8 cellular contexts compared by ENCODE assay signal in the genomic region with DNA sequence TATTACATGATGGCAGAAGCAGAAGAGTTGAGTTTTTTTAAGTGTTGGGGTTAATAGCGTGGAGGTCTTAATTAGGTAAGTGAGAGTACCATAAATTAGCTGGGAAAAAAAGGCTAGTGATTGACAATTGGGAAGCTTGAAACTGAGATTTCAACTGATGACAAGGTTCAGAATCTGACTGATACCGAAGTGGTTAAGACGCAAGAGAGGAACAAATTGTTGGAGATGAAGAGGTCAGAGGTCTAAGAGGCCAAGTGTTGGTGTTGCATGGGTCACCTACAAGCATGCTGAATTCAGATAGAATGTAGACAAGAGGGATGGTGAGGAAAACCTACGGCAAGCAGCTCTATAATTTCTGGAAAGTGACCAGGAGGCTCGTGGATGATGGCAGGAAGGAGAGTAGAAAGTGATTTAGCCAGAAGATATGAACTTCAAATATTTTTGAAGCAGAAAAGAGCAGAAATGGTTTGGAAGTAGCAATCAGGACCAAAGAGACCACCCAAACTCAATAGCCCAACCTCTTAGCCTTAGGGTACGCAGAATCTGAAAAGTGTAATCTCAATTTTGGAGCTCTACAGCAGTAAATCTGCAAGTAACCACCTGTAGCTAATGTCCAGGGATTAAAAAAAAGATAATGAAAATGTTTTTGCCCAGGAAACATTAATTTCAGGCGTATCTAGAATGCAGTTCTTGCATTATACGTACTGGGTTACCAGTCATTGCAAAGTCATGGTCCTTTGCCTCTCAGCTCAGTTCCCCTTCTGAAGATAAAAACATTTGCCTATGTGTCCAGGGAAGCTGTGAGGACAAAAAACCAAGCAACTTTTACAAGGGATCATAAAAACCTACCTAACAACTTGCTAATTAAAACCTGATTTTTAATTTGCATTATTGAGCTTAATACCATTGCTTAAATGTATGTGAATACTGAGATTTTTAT. TPM values are rescaled to one million over a fixed set of nuclear protein-coding genes. Genes with fewer than 3 reads are reported as not detected.
DNase-seq lines count a peak whose midpoint lies in the region; ATAC-seq and TF ChIP-seq lines count a peak whose summit lies in the region.

No MANE protein-coding gene starts in this region.

- TF ChIP-seq CTCF in RWPE2 (IDR thresholded peaks at IDR 0.05; ENCODE audit: poor library complexity, severe bottlenecking) (no peak), fibroblast of pulmonary artery (IDR thresholded peaks at IDR 0.05; ENCODE audit: low read length, missing control alignments) (no peak), stomach (IDR thresholded peaks at IDR 0.05) (no peak), RWPE1 (conservative IDR thresholded peaks at IDR 0.05; ENCODE audit: low read depth) (no peak), GM20000 (IDR thresholded peaks at IDR 0.05; ENCODE audit: extremely low read depth, missing control alignments) (no peak)

- H3K27ac ChIP-seq in RWPE2 (ENCODE audit: poor library complexity, severe bottlenecking) (peak overlapping the region; percentile 96), stomach (peak overlapping the region in 4 of 5 donors; percentile 92 to 98 (median 95)), RWPE1 (no peak overlapping the region)

- intact Hi-C loops in stomach (cut with DNase I; ENCODE audit: low total_unique reads): loop anchor here (10.0 kb wide), 1 partner anchor 89 kb away; no protein-coding TSS in a partner anchor

- H3K4me3 Mint-ChIP-seq in T-helper 2 cell treated with Interferon-gamma antibody and Interleukin-4, amounts not matched to agents 5 μg/mL and 100 μg/mL, for 36 hours: peak overlapping the region; percentile 94

- no peak for TF ChIP-seq EP300 in stomach (IDR thresholded peaks at IDR 0.05)

- H3K9me3 Mint-ChIP-seq in T-helper 2 cell treated with Interferon-gamma antibody and Interleukin-4, amounts not matched to agents 5 μg/mL and 100 μg/mL, for 36 hours: no peaks in the 10 kb centered on the region

- no peaks in the 10 kb centered on the region for H3K27me3 Mint-ChIP-seq in T-helper 2 cell treated with Interferon-gamma antibody and Interleukin-4, amounts not matched to agents 5 μg/mL and 100 μg/mL, for 36 hours (ENCODE audit: low read depth)

- H3K27me3 ChIP-seq in RWPE2 (ENCODE audit: insufficient read depth, poor library complexity, severe bottlenecking): no peaks in the 10 kb centered on the region
- H3K27me3 ChIP-seq in stomach: no peaks in the 10 kb centered on the region

- TF ChIP-seq POLR2A in stomach (IDR thresholded peaks at IDR 0.05): no peak

- H3K9me3 ChIP-seq in RWPE2 (ENCODE audit: severe bottlenecking) (no peaks in the 10 kb centered on the region), stomach (no peaks in the 10 kb centered on the region)

- H3K36me3 Mint-ChIP-seq in T-helper 2 cell treated with Interferon-gamma antibody and Interleukin-4, amounts not matched to agents 5 μg/mL and 100 μg/mL, for 36 hours (ENCODE audit: low read depth): peaks cover 39% of the 10 kb centered on the region

- CTCF ChIA-PET in RWPE1 (lab: Yijun Ruan, JAX): interaction anchor here (0.6 to 1.5 kb wide), 2 partner anchors 23 to 89 kb away, joined by 3 read pairs; no protein-coding TSS in a partner anchor

- H3K27ac Mint-ChIP-seq in T-helper 2 cell treated with Interferon-gamma antibody and Interleukin-4, amounts not matched to agents 5 μg/mL and 100 μg/mL, for 36 hours: peak overlapping the region; percentile 96

- 71 to 80% (median 76%) methylated on average over 8 of the region's 8 CpGs for WGBS in stomach, 5 donors

- ATAC-seq in RWPE2 (ENCODE audit: low read depth) (no peak), HG03196 (IDR thresholded peaks at IDR 0.05; ENCODE audit: unreplicated experiment) (no peak)

- POLR2A ChIA-PET in RWPE1 (lab: Yijun Ruan, JAX; ENCODE audit: low non-redundant PET): no interaction called here

- H3K4me1 ChIP-seq in RWPE2 (ENCODE audit: insufficient read depth, poor library complexity, severe bottlenecking): peaks cover 8% of the 10 kb centered on the region
- peaks cover 23 to 40% (median 33%) of the 10 kb centered on the region in 4 donors for H3K4me1 ChIP-seq in stomach

- H3K4me3 ChIP-seq in RWPE2 (ENCODE audit: severe bottlenecking) (peak overlapping the region; percentile 80), fibroblast of pulmonary artery (replicated peaks; ENCODE audit: low read depth, low read length) (peak overlapping the region; percentile 92), stomach (peak overlapping the region in 2 of 4 donors; percentile 89 to 99)

- peaks cover 21% of the 10 kb centered on the region for H3K4me1 Mint-ChIP-seq in T-helper 2 cell treated with Interferon-gamma antibody and Interleukin-4, amounts not matched to agents 5 μg/mL and 100 μg/mL, for 36 hours (ENCODE audit: low read depth)

- H3K36me3 ChIP-seq in RWPE2 (ENCODE audit: low read depth) (peaks cover 14% of the 10 kb centered on the region), stomach (no peaks in the 10 kb centered on the region)

- peak; percentile 2 for DNase-seq in T-helper 2 cell treated with Interferon-gamma antibody and Interleukin-4, amounts not matched to agents 5 μg/mL and 100 μg/mL, for 36 hours (ENCODE audit: low spot score)
- DNase-seq in T-helper 2 cell (no peak), RWPE2 (ENCODE audit: low spot score) (no peak), fibroblast of pulmonary artery (ENCODE audit: low read depth) (no peak), stomach (no peak), RWPE1 (ENCODE audit: low spot score) (no peak), GM20000 (ENCODE audit: low spot score) (no peak)

RNA-seq across cellular contexts. Expression of a gene that starts 1.7 kb away (rescaled TPM):
- 100 to 1,000 TPM in 3 of 5 donors, 10 to 100 TPM in 2; 37.9 to 209 (median 113) TPM for total RNA-seq in stomach
- 10 to 100 TPM; 22.8 to 29.6 (median 24.6) TPM for polyA plus RNA-seq in stomach
